Comparison of ENCODE assay signal across 9 cellular contexts in the genomic region with DNA sequence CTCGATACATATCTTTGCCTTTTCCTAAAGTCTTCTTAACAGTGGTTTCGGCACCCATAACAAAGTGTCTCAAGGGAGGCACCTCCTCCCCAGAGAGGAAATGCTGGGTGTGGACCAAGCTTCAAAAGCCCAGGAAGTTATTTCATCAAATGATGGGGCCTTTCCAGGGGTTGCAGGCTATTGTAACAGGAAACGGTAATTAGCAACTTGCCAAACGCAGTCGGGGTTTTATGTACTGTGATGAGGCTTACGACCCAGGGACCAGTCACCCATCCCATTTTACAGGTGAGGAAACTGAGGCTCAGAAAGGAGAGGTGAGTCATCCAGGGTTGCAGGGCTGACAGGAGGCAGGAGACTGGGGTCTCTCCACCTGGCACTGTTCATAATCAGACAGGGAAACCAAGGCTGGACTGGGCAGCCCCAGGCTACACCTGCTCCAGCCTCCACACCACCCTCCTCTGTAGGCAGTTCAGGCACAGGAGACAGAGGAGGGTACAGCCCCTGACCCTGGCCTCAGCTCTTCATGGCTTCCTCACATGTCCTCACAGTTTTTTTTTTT. TPM values are rescaled to one million over a fixed set of nuclear protein-coding genes. Genes with fewer than 3 reads are reported as not detected.
DNase-seq lines count a peak whose midpoint lies in the region; ATAC-seq and TF ChIP-seq lines count a peak whose summit lies in the region.
"Had no signal": no experiment of that assay in that cellular context is flagged by ENCODE, and none has a peak within 500 bp of the region (broad histone marks: within the 10 kb centered on the region; RNA-seq: fewer than 3 reads in every experiment).

No MANE protein-coding gene starts in this region.

- no peak overlapping the region for H2BK120ac ChIP-seq in H9 (ENCODE audit: low read depth, low read length, poor library complexity, severe bottlenecking)

- H3K27ac ChIP-seq in H9 (ENCODE audit: insufficient read length, low read depth, low read length) (no peak overlapping the region), suprapubic skin (no peak overlapping the region)
- H3K27ac ChIP-seq: SK-N-MC had no signal

- H3K27ac Mint-ChIP-seq in activated CD4-positive, alpha-beta T cell treated with anti-CD3 and anti-CD28 coated beads, Interleukin-2, amount 10 ng/mL, durations not matched to agents 7 days and 5 days: peak overlapping the region; percentile 98
- H3K27ac Mint-ChIP-seq in immature natural killer cell: peak overlapping the region; percentile 83 to 95 (median 90)
- H3K27ac Mint-ChIP-seq in H9: no peak overlapping the region; a peak in 1 of 7 replicates

- H3K9me3 ChIP-seq in H9 (ENCODE audit: control insufficient read depth, low read depth, low read length) (no peaks in the 10 kb centered on the region), suprapubic skin (no peaks in the 10 kb centered on the region)

- no peak overlapping the region for H2BK15ac ChIP-seq in H9 (ENCODE audit: low read depth, low read length)

- no peak for TF ChIP-seq CTCF in H9 (conservative IDR thresholded peaks at IDR 0.05)
- no peak for TF ChIP-seq CTCF in suprapubic skin (IDR thresholded peaks at IDR 0.05)

- no peak overlapping the region for H3K18ac ChIP-seq in H9 (ENCODE audit: insufficient read length, low read depth, low read length)

- H3K4me2 ChIP-seq in H9 (ENCODE audit: insufficient read depth, insufficient read length, low read length): no peak overlapping the region

- H3K9ac ChIP-seq in H9 (ENCODE audit: extremely low read depth, insufficient read length, low read length): no peak overlapping the region

- H3K4me1 ChIP-seq in H9 (ENCODE audit: insufficient read depth, low read length) (no peaks in the 10 kb centered on the region; the same call in 1 of the 2 replicates), suprapubic skin (peaks cover 7% of the 10 kb centered on the region)

- no peak overlapping the region for H3K56ac ChIP-seq in H9 (ENCODE audit: insufficient read length, low read depth, low read length)

- DNase-seq in stimulated activated CD4-positive, alpha-beta T cell treated with anti-CD3 and anti-CD28 coated beads, Interleukin-12 subunit alpha, Interleukin-12 subunit beta, amount 100 ng/mL, for 24 hours (ENCODE audit: low read depth in 2 of 2): peak; percentile 29 to 31
- no peak for DNase-seq in stimulated activated CD4-positive, alpha-beta T cell treated with anti-CD3 and anti-CD28 coated beads, Interleukin-12 subunit alpha, Interleukin-12 subunit beta, amount 100 ng/mL, for 4 hours
- peak; percentile 86 for DNase-seq in activated CD4-positive, alpha-beta T cell treated with anti-CD3 and anti-CD28 coated beads, Interleukin-2, amount 10 ng/mL, durations not matched to agents 7 days and 5 days
- peak; percentile 68 to 74 (median 70) for DNase-seq in immature natural killer cell
- DNase-seq in H9: no peak
- no peak for DNase-seq in suprapubic skin (ENCODE audit: low spot score in 2 of 2)
- DNase-seq in NCI-H774 (lab: John Stamatoyannopoulos, UW): no peak

- H3K23ac ChIP-seq in H9 (ENCODE audit: insufficient read length, low read depth, low read length): no peak overlapping the region

- H3K9me3 Mint-ChIP-seq in activated CD4-positive, alpha-beta T cell treated with anti-CD3 and anti-CD28 coated beads, Interleukin-2, amount 10 ng/mL, durations not matched to agents 7 days and 5 days: no peaks in the 10 kb centered on the region
- H3K9me3 Mint-ChIP-seq in immature natural killer cell: no peaks in the 10 kb centered on the region
- H3K9me3 Mint-ChIP-seq in H9: no peaks in the 10 kb centered on the region

- no peaks in the 10 kb centered on the region for H3K27me3 Mint-ChIP-seq in activated CD4-positive, alpha-beta T cell treated with anti-CD3 and anti-CD28 coated beads, Interleukin-2, amount 10 ng/mL, durations not matched to agents 7 days and 5 days
- H3K27me3 Mint-ChIP-seq in immature natural killer cell (ENCODE audit: low read depth in 3 of 3): peaks cover 0 to 32% (median 2%) of the 10 kb centered on the region in 3 donors
- H3K27me3 Mint-ChIP-seq in H9 (ENCODE audit: low read depth): no peaks in the 10 kb centered on the region; the same call in 1 of the 2 replicates

- H4K5ac ChIP-seq in H9 (ENCODE audit: insufficient read length, low read depth, low read length): no peak overlapping the region

- no peak overlapping the region for H2BK12ac ChIP-seq in H9 (ENCODE audit: insufficient read length, low read depth, low read length)

- TF ChIP-seq EP300 in suprapubic skin (IDR thresholded peaks at IDR 0.05): no peak

- no peak overlapping the region for H2AK5ac ChIP-seq in H9 (ENCODE audit: insufficient read length, low read length)

- H4K91ac ChIP-seq in H9 (ENCODE audit: insufficient read length, low read depth, low read length): no peak overlapping the region

- no peak overlapping the region for H4K8ac ChIP-seq in H9 (replicated peaks; ENCODE audit: insufficient read length, low read depth, low read length)

- WGBS in H9 (ENCODE audit: extremely low coverage, insufficient read length, low lambda C conversion rate): no CpG with 5 or more reads among the region's 6 CpGs
- WGBS in suprapubic skin: 33% methylated on average over 6 of the region's 6 CpGs

- H3K79me2 ChIP-seq in H9 (ENCODE audit: insufficient read depth, low read length): no peaks in the 10 kb centered on the region

- H3K23me2 ChIP-seq in H9 (ENCODE audit: insufficient read length, low read depth, low read length, poor library complexity, severe bottlenecking): no peaks in the 10 kb centered on the region

- H3K79me1 ChIP-seq in H9 (ENCODE audit: insufficient read depth, low read depth, low read length, poor library complexity, severe bottlenecking): no peaks in the 10 kb centered on the region

- H2BK20ac ChIP-seq in H9 (ENCODE audit: low read depth, low read length, poor library complexity, severe bottlenecking): no peak overlapping the region

- CTCF ChIA-PET in activated CD4-positive, alpha-beta T cell treated with anti-CD3 and anti-CD28 coated beads, Interleukin-2, amount 10 ng/mL, durations not matched to agents 7 days and 5 days (lab: Charles Lee): interaction anchor here (0.6 to 2.4 kb wide), 8 partner anchors 9 to 1125 kb away, joined by 3 to 6 read pairs (median 4); no protein-coding TSS in a partner anchor

- no peak overlapping the region for H3K4ac ChIP-seq in H9 (ENCODE audit: low read depth, low read length)

- no peaks in the 10 kb centered on the region for H4K20me1 ChIP-seq in H9 (ENCODE audit: control insufficient read depth, insufficient read depth, insufficient read length)

- POLR2A ChIA-PET in activated CD4-positive, alpha-beta T cell treated with anti-CD3 and anti-CD28 coated beads, Interleukin-2, amount 10 ng/mL, durations not matched to agents 7 days and 5 days (lab: Charles Lee): interaction anchor here (0.6 to 0.8 kb wide), 4 partner anchors 9 to 71 kb away, joined by 3 to 6 read pairs (median 4); no protein-coding TSS in a partner anchor

- no peak overlapping the region for H2AFZ ChIP-seq in H9 (ENCODE audit: low read length)

- no peak overlapping the region for H3T11ph ChIP-seq in H9 (ENCODE audit: low read length)

- H3K4me3 ChIP-seq in suprapubic skin: no peak overlapping the region
- H3K4me3 ChIP-seq: SK-N-MC had no signal

- H3K36me3 Mint-ChIP-seq in activated CD4-positive, alpha-beta T cell treated with anti-CD3 and anti-CD28 coated beads, Interleukin-2, amount 10 ng/mL, durations not matched to agents 7 days and 5 days (ENCODE audit: low read depth): peaks cover 70% of the 10 kb centered on the region
- H3K36me3 Mint-ChIP-seq in immature natural killer cell (peaks cover 18 to 34% (median 20%) of the 10 kb centered on the region in 3 donors), H9 (ENCODE audit: insufficient read depth in 1 of 3, low read depth in 3 of 3) (no peaks in the 10 kb centered on the region)

- H3K27me3 ChIP-seq in H9 (ENCODE audit: insufficient read depth, low read length) (no peaks in the 10 kb centered on the region), suprapubic skin (no peaks in the 10 kb centered on the region)

- no peaks in the 10 kb centered on the region for H3K36me3 ChIP-seq in suprapubic skin

- no peak overlapping the region for H2BK5ac ChIP-seq in H9 (ENCODE audit: insufficient read length, low read length)

- TF ChIP-seq POLR2A in suprapubic skin (IDR thresholded peaks at IDR 0.05): no peak

- peaks cover 72% of the 10 kb centered on the region for H3K4me1 Mint-ChIP-seq in activated CD4-positive, alpha-beta T cell treated with anti-CD3 and anti-CD28 coated beads, Interleukin-2, amount 10 ng/mL, durations not matched to agents 7 days and 5 days
- H3K4me1 Mint-ChIP-seq in immature natural killer cell: peaks cover 57 to 59% of the 10 kb centered on the region in 2 donors
- H3K4me1 Mint-ChIP-seq in H9: peaks cover 7 to 12% of the 10 kb centered on the region in 2 experiments

- ATAC-seq in HG02623 (IDR thresholded peaks at IDR 0.05; ENCODE audit: unreplicated experiment): no peak

- peak overlapping the region; percentile 71 for H3K4me3 Mint-ChIP-seq in activated CD4-positive, alpha-beta T cell treated with anti-CD3 and anti-CD28 coated beads, Interleukin-2, amount 10 ng/mL, durations not matched to agents 7 days and 5 days
- H3K4me3 Mint-ChIP-seq in immature natural killer cell (peak overlapping the region; percentile 60 to 87 (median 81)), H9 (no peak overlapping the region)

- H3K14ac ChIP-seq in H9 (ENCODE audit: insufficient read depth, low read length): no peak overlapping the region

RNA-seq across cellular contexts. Expression of a gene that starts 30.0 kb away (rescaled TPM):
- total RNA-seq in activated CD4-positive, alpha-beta T cell treated with anti-CD3 and anti-CD28 coated beads, Interleukin-2, amount 10 ng/mL, durations not matched to agents 7 days and 5 days: 10 to 100 TPM; 81.1 to 85.8 TPM
- 1 to 10 TPM in 2 of 3 donors, not detected in 1; 3.5 to 5.2 TPM for polyA plus RNA-seq in immature natural killer cell
- total RNA-seq in H9 (2021) (7.8 and 9.0 TPM in 2 replicates), suprapubic skin (1 to 10 TPM; 2.8 to 6.4 (median 5.1) TPM)

Comparison
In these comparisons a context has a peak if more than half of its experiments do, and no peak if none do; other contexts are left out.
1. DNase-seq: peak in stimulated activated CD4-positive, alpha-beta T cell treated with anti-CD3 and anti-CD28 coated beads, Interleukin-12 subunit alpha, Interleukin-12 subunit beta, amount 100 ng/mL, for 24 hours (2 of 2), activated CD4-positive, alpha-beta T cell treated with anti-CD3 and anti-CD28 coated beads, Interleukin-2, amount 10 ng/mL, durations not matched to agents 7 days and 5 days (single experiment) and immature natural killer cell (3 of 3); none in stimulated activated CD4-positive, alpha-beta T cell treated with anti-CD3 and anti-CD28 coated beads, Interleukin-12 subunit alpha, Interleukin-12 subunit beta, amount 100 ng/mL, for 4 hours (single experiment), H9 (single experiment), suprapubic skin (0 of 2) and NCI-H774 (single experiment).
2. H3K27ac Mint-ChIP-seq: peak in activated CD4-positive, alpha-beta T cell treated with anti-CD3 and anti-CD28 coated beads, Interleukin-2, amount 10 ng/mL, durations not matched to agents 7 days and 5 days (single experiment) and immature natural killer cell (6 of 6); none in H9 (0 of 3).
3. H3K4me3 Mint-ChIP-seq: peak in activated CD4-positive, alpha-beta T cell treated with anti-CD3 and anti-CD28 coated beads, Interleukin-2, amount 10 ng/mL, durations not matched to agents 7 days and 5 days (single experiment) and immature natural killer cell (5 of 5); none in H9 (0 of 2).